22 cellular contexts compared by ENCODE assay signal in genomic region chr9:132846109-132846917, GRCh38. TPM values are rescaled to one million over a fixed set of nuclear protein-coding genes. Genes with fewer than 3 reads are reported as not detected.
"Had no signal": no experiment of that assay in that cellular context is flagged by ENCODE, and none has a peak within 500 bp of the region (broad histone marks: within the 10 kb centered on the region; RNA-seq: fewer than 3 reads in every experiment).

No MANE protein-coding gene starts in this region.

- H3K9ac ChIP-seq: parathyroid adenoma had no signal

- H3K27me3 ChIP-seq: heart left ventricle, stomach had no signal

- H3K4me1 ChIP-seq: parathyroid adenoma, psoas muscle had no signal

- DNase-seq: effector CD4-positive, alpha-beta T cell; endodermal cell; erythroblast; heart left ventricle; hippocampal formation; left colon; left ventricle myocardium superior; mesendoderm; naive B cell; retina; stimulated activated CD4-positive, alpha-beta T cell treated with anti-CD3 and anti-CD28 coated beads, Interleukin-12 subunit alpha, Interleukin-12 subunit beta, amount 100 ng/mL, for 4 hours; stimulated activated naive CD4-positive, alpha-beta T cell; stomach; substantia nigra; trophoblast cell had no signal

- H2AFZ ChIP-seq: parathyroid adenoma had no signal

- H3K4me3 ChIP-seq: coronary artery, heart left ventricle, psoas muscle, skin epidermis, stomach, thoracic aorta had no signal

- H3K9me3 ChIP-seq: heart left ventricle, psoas muscle, stomach, thoracic aorta had no signal

- H3K79me2 ChIP-seq: parathyroid adenoma had no signal

- ATAC-seq: heart left ventricle, left colon, left ventricle myocardium superior, psoas muscle, sciatic nerve had no signal

- H3K27ac ChIP-seq: coronary artery, heart left ventricle, parathyroid adenoma, psoas muscle, skin epidermis, stomach, thoracic aorta had no signal

- H3K36me3 ChIP-seq: heart left ventricle, stomach, thoracic aorta had no signal

RNA-seq across cellular contexts. Expression of gene AK8, which starts 31.8 kb away (rescaled TPM):
- total RNA-seq: endothelial cell of umbilical vein, psoas muscle had no signal
- polyA plus RNA-seq: heart left ventricle had no signal
